26 cellular contexts compared by ENCODE assay signal in the genomic region with DNA sequence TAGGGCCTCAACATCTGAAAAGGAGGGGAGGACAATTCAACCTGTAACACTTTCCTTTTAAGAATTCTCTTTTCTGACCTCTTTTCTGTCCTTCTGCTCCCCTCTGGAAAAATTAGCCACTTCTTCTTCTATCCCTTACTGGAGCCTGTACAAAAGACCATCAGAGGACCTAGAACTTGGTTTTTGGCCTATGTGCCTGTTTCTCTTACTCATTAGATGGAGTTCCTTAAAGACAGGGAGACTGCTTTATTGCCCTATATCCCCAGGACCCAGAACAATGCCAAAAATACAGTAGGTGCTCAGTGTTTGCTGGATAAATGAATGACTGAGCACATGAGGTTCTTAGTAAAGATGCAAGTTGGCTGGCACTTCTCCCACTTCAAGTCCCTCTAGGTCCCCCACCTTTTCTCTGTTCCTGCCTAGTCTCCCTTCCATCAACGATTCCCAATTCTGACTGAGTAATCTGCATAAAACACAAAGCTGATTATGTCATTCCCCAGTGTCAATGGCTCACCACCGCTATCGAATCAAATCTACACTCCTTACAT.
"Had no signal": no experiment of that assay in that cellular context is flagged by ENCODE, and none has a peak within 500 bp of the region (broad histone marks: within the 10 kb centered on the region; RNA-seq: fewer than 3 reads in every experiment).

No MANE protein-coding gene starts in this region.

- DNase-seq: activated effector memory CD4-positive, alpha-beta T cell treated with anti-CD3 and anti-CD28 coated beads, Interleukin-2, amount 50 U/mL, for 16 hours; activated effector memory CD4-positive, alpha-beta T cell treated with Interleukin-2 at 50 U/mL for 16 hours; activated gamma-delta T cell; activated gamma-delta T cell treated with Interleukin-2 at 50 U/mL for 16 hours; activated naive CD4-positive, alpha-beta T cell; activated naive CD4-positive, alpha-beta T cell treated with anti-CD3 and anti-CD28 coated beads for 36 hours; activated naive CD4-positive, alpha-beta T cell treated with anti-CD3 and anti-CD28 coated beads, Interleukin-2, amount 10 ng/mL, durations not matched to agents 7 days and 5 days; activated naive CD4-positive, alpha-beta T cell treated with anti-CD3 and anti-CD28 coated beads, Interleukin-2, amount 50 U/mL, for 16 hours; activated naive CD4-positive, alpha-beta T cell treated with Interleukin-2 at 50 U/mL for 16 hours; activated naive CD8-positive, alpha-beta T cell treated with anti-CD3 and anti-CD28 coated beads for 36 hours; activated naive CD8-positive, alpha-beta T cell treated with anti-CD3 and anti-CD28 coated beads, Interleukin-2, amount 10 ng/mL, durations not matched to agents 7 days and 5 days; activated naive CD8-positive, alpha-beta T cell treated with anti-CD3 and anti-CD28 coated beads, Interleukin-2, amount 50 U/mL, for 24 hours; activated T-cell treated with anti-CD3 and anti-CD28 coated beads, Interleukin-2, amount 50 U/mL, for 24 hours; activated T-cell treated with anti-CD3 and anti-CD28 coated beads, Interleukin-2, amount 50 U/mL, for 4 hours; activated T-cell treated with anti-CD3 and anti-CD28 coated beads, Interleukin-2, amount 50 U/mL, for 48 hours; activated T-cell treated with anti-CD3 and anti-CD28 coated beads, Interleukin-2, amount 50 U/mL, for 72 hours; adrenal gland; amniotic stem cell; amygdala; anterior cingulate cortex; aorta; body of pancreas; brain microvascular endothelial cell; caudate nucleus; central memory CD4-positive, alpha-beta T cell; cerebellar nuclear complex had no signal
